Comparison of ENCODE assay signal across 8 cellular contexts in the genomic region with DNA sequence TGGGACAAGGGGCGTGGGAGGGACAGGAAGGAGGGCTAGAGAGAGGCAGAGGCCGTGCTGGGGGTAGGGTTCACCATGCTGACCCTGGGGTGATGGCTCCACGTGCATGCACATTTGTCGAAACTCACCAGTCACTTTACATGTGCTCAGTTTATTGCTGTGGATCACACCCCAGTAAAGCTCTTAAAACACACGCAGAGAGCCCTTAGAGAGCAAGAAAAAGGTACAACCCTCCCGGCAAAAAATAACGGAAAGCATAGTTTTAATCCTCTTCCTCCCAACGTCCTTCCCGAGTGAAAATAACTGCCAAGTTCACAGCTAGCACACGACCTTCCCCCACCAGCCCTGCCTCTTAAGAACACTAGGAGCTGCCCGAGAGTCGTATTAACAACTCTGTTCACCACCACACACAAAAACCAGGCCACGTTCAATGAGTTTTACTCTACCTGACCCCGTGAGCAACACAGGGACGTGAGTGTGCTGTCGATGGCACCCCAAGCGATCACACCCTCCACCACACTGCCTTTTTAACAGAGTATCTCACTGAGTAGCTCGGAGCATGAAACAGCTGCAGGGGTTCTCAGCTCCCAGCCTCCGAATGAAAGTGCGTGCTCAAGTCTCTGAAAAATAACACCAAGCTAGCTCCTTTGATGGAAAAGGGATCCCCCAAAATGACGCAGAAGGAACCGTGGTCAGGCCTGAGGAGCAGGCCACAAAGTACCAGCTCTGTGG. TPM values are rescaled to one million over a fixed set of nuclear protein-coding genes. Genes with fewer than 3 reads are reported as not detected.
DNase-seq lines count a peak whose midpoint lies in the region; ATAC-seq, FAIRE-seq and TF ChIP-seq lines count a peak whose summit lies in the region.

No MANE protein-coding gene starts in this region.

- H3K27ac ChIP-seq in pancreas, result no peak overlapping the region

- no peak for FAIRE-seq in pancreas (lab: Jason Lieb, UNC)

- H3K4me3 Mint-ChIP-seq in T-cell, result peak overlapping the region in 1 of 3 donors; percentile 11

- no peak overlapping the region for H3K4me3 ChIP-seq in fibroblast of mammary gland (ENCODE audit: control insufficient read depth, low read depth, low read length)
- H3K4me3 ChIP-seq in pancreas, result no peak overlapping the region

- WGBS in pancreas, 2 donors, result 18 to 19% methylated on average over 22 of the region's 22 CpGs

- H3K4me1 Mint-ChIP-seq in T-cell, result peaks cover 63 to 65% (median 63%) of the 10 kb centered on the region in 3 donors

- H3K36me3 Mint-ChIP-seq in T-cell, result peaks cover 3% of the 10 kb centered on the region

- intact Hi-C loops in pancreas (cut with DNase I), result no loop called here

- ATAC-seq in T-cell (replicated peaks in 1 of 4) (peak; percentile 59 to 81 (median 64)), pancreas (peak; percentile 44 to 84 (median 76)), GM21723 (IDR thresholded peaks at IDR 0.05; ENCODE audit: unreplicated experiment) (no peak), HG03280 (IDR thresholded peaks at IDR 0.05; ENCODE audit: unreplicated experiment) (no peak)

- no peaks in the 10 kb centered on the region for H3K27me3 ChIP-seq in pancreas

- H3K9me3 Mint-ChIP-seq in T-cell, result no peaks in the 10 kb centered on the region

- POLR2A ChIA-PET in T-cell (lab: Charles Lee), result no interaction called here

- TF ChIP-seq CTCF in fibroblast of mammary gland (conservative IDR thresholded peaks at IDR 0.05; ENCODE audit: control insufficient read depth, insufficient read depth, low read depth, low read length), result peak; percentile 83
- peak; percentile 16 to 44 (median 20) for TF ChIP-seq CTCF in pancreas (IDR thresholded peaks at IDR 0.05)

- peaks cover 22 to 35% (median 22%) of the 10 kb centered on the region in 3 donors for H3K4me1 ChIP-seq in pancreas

- H3K27ac Mint-ChIP-seq in T-cell, result peak overlapping the region; percentile 25 to 56

- no peaks in the 10 kb centered on the region for H3K27me3 Mint-ChIP-seq in T-cell

- H3K9me3 ChIP-seq in pancreas, result no peaks in the 10 kb centered on the region

- peak; percentile 79 for DNase-seq in EH (ENCODE audit: low read depth)
- peak in 19 of 34 experiments; percentile 9 to 39 (median 19) for DNase-seq in T-cell
- peak; percentile 76 for DNase-seq in fibroblast of mammary gland (ENCODE audit: low read depth)
- DNase-seq in pancreas, result peak in 2 of 6 donors; percentile 26 to 49
- no peak for DNase-seq in activated effector memory CD4-positive, alpha-beta T cell treated with anti-CD3 and anti-CD28 coated beads, Interleukin-2, amount 50 U/mL, for 16 hours
- DNase-seq in DMS 273 treated with DMSO at 0.1 percent for 48 hours (lab: John Stamatoyannopoulos, UW), result no peak

- no peaks in the 10 kb centered on the region for H3K36me3 ChIP-seq in pancreas

- CTCF ChIA-PET in T-cell (lab: Charles Lee), result interaction anchor here (0.5 to 1.3 kb wide), 5 partner anchors 9 to 1788 kb away, joined by 3 to 9 read pairs (median 5); no protein-coding TSS in a partner anchor

RNA-seq across cellular contexts. Expression of gene TAF4, which starts 39.7 kb away (rescaled TPM):
- total RNA-seq in T-cell (10 to 100 TPM; 21.7 to 39.5 (median 35.2) TPM), pancreas (10 to 100 TPM in 1 of 6 donors, 1 to 10 TPM in 5; 7.1 to 15.2 (median 8.4) TPM)
- polyA plus RNA-seq in pancreas, result 1 to 10 TPM; 5.7 to 9.2 TPM

Comparison
In these comparisons a context has a peak if more than half of its experiments do, and no peak if none do; other contexts are left out.
1. DNase-seq: peak in EH (single experiment), T-cell (19 of 34) and fibroblast of mammary gland (single experiment); none in activated effector memory CD4-positive, alpha-beta T cell treated with anti-CD3 and anti-CD28 coated beads, Interleukin-2, amount 50 U/mL, for 16 hours (single experiment) and DMS 273 treated with DMSO at 0.1 percent for 48 hours (single experiment).
2. ATAC-seq: peak in T-cell (4 of 4) and pancreas (4 of 4); none in GM21723 (single experiment) and HG03280 (single experiment).